ENCODE assay signal across 1 cellular context in the genomic region with DNA sequence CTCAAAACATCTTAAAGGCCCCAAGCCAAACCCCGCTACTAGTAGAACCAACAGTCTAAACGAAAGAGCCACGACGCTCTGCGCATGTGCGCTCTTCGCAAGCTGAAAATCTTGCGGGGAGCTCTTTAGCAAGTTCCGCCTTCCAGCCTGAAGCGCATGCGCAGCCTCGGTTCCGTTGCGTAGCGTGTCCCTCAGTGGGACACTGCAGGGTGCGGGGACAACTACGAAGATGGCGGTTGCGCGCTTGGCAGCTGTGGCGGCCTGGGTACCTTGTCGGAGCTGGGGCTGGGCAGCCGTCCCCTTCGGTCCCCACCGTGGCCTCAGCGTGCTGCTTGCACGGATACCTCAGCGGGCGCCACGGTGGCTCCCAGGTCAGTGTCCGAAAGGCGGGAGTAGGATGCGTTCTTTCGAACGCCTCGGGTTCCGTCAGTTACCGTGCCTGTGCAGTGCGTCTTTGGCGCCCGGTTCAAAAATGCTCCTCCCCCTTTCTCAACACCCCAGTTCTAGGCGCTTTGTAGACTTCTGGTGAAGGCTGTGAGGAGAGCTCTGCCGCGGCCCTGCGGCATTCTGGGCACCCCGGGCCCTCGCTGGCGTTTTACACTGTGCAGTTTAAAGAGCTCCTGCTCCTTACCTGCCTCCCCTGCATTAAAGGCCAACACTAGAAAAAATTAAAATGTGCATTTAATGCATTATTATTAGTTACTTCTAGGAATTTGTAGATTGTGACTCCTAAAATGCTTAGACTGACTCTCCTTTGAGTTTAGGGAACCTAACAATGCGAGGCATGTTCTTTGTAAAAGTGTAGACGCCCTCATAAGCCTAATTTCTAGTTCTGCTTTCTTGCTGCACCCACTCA.
A peak's percentile ranks its signal among the peaks of the same experiment; 100 is the strongest.
TF ChIP-seq lines count a peak whose summit lies in the region.

A gene (plus strand): TSS at position 194 of the 856 bp plus-strand sequence. CDS start 36 bp downstream, at position 230.

TF ChIP-seq in WTC11, 78 proteins besides CTCF, POLR2A, EP300 and RAD21 (continued from another document):
- TF ChIP-seq, protein P1, sequence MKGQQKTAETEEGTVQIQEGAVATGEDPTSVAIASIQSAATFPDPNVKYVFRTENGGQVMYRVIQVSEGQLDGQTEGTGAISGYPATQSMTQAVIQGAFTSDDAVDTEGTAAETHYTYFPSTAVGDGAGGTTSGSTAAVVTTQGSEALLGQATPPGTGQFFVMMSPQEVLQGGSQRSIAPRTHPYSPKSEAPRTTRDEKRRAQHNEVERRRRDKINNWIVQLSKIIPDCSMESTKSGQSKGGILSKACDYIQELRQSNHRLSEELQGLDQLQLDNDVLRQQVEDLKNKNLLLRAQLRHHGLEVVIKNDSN (CRISPR knock-in tag; IDR thresholded peaks at IDR 0.05) = peak; percentile 35; the same call in 1 of the 2 replicates
- peak; percentile 56; the same call in 1 of the 2 replicates for TF ChIP-seq ZNF138 (CRISPR knock-in tag; conservative IDR thresholded peaks at IDR 0.05)
- TF ChIP-seq SMAD4 (CRISPR knock-in tag; IDR thresholded peaks at IDR 0.05) = no peak
- peak; percentile 78; the same call in 1 of the 2 replicates for TF ChIP-seq TP53 (CRISPR knock-in tag; IDR thresholded peaks at IDR 0.05)
- TF ChIP-seq ZBTB21 (CRISPR knock-in tag; IDR thresholded peaks at IDR 0.05; ENCODE audit: borderline replicate concordance) = peak; percentile 51; the same call in 1 of the 2 replicates
